Comparison of ENCODE assay signal across 14 cellular contexts in the genomic region with DNA sequence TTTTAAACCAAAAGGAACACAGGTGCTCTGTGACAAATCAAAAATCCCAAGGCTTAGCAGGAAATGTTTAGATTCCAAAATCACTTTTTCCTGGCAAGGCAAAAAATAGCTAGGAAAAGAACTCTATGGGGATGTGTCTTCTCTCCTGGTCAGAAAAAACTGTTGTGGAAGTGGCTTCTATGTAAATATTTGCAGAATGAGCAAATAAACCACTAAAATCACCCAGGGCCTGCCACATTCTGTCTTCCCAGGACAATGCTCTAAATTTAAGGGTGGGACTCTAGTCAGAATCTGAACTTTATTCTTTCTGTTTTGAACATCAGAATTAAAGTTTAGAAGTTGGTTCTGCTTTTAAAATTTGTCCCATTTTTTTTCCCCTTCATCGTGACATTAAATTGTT. TPM values are rescaled to one million over a fixed set of nuclear protein-coding genes. Genes with fewer than 3 reads are reported as not detected.
DNase-seq lines count a peak whose midpoint lies in the region; ATAC-seq, FAIRE-seq and TF ChIP-seq lines count a peak whose summit lies in the region.
"Had no signal": no experiment of that assay in that cellular context is flagged by ENCODE, and none has a peak within 500 bp of the region (broad histone marks: within the 10 kb centered on the region; RNA-seq: fewer than 3 reads in every experiment).

No MANE protein-coding gene starts in this region.

- no peak overlapping the region for H3K4me3 ChIP-seq in SJCRH30
- H3K4me3 ChIP-seq in fibroblast of villous mesenchyme (ENCODE audit: low read depth, low read length) = no peak overlapping the region

- no peak overlapping the region for H3K4me3 Mint-ChIP-seq in natural killer cell treated with Interleukin-12 subunit alpha and Interleukin-12 subunit beta and Interleukin-15 and Interleukin-18, amount 100 ng/mL, for 72 hours
- H3K4me3 Mint-ChIP-seq: activated CD8-positive, alpha-beta memory T cell treated with anti-CD3 and anti-CD28 coated beads, Interleukin-2, amount 10 ng/mL, durations not matched to agents 7 days and 5 days had no signal

- no peaks in the 10 kb centered on the region for H3K9me3 Mint-ChIP-seq in natural killer cell treated with Interleukin-12 subunit alpha and Interleukin-12 subunit beta and Interleukin-15 and Interleukin-18, amount 100 ng/mL, for 72 hours

- TF ChIP-seq CTCF in fibroblast of villous mesenchyme (IDR thresholded peaks at IDR 0.05; ENCODE audit: insufficient read depth, low read depth, low read length) = no peak

- no peak overlapping the region for H3K27ac Mint-ChIP-seq in natural killer cell treated with Interleukin-12 subunit alpha and Interleukin-12 subunit beta and Interleukin-15 and Interleukin-18, amount 100 ng/mL, for 72 hours
- H3K27ac Mint-ChIP-seq: activated CD8-positive, alpha-beta memory T cell treated with anti-CD3 and anti-CD28 coated beads, Interleukin-2, amount 10 ng/mL, durations not matched to agents 7 days and 5 days had no signal

- DNase-seq in SHP77 treated with DMSO at 0.1 percent for 48 hours (lab: John Stamatoyannopoulos, UW) (peak; percentile 11), SHP77 (lab: John Stamatoyannopoulos, UW) (no peak), SJCRH30 (peak in 1 of 2 experiments; percentile 14), fibroblast of villous mesenchyme (ENCODE audit: low read depth) (peak; percentile 12), urothelium cell line (ENCODE audit: low spot score) (peak; percentile 19), NCI-H1105 treated with DMSO at 0.1 percent for 48 hours (lab: John Stamatoyannopoulos, UW) (no peak)
- no peak for DNase-seq in natural killer cell treated with Interleukin-12 subunit alpha and Interleukin-12 subunit beta and Interleukin-15 and Interleukin-18, amount 100 ng/mL, for 72 hours (ENCODE audit: low spot score)
- DNase-seq: activated CD8-positive, alpha-beta memory T cell treated with anti-CD3 and anti-CD28 coated beads, Interleukin-2, amount 10 ng/mL, durations not matched to agents 7 days and 5 days; Kasumi-1; NCI-H2107; stimulated activated naive CD8-positive, alpha-beta T cell treated with anti-CD3 and anti-CD28 coated beads, Interleukin-15, Interleukin-2, amounts not matched to agents 100 U/mL and 50 U/mL, for 24 hours had no signal

- no peaks in the 10 kb centered on the region for H3K9me3 ChIP-seq in SJCRH30 (replicated peaks)
- H3K9me3 ChIP-seq: neutrophil had no signal

- H3K4me1 ChIP-seq in SJCRH30 = peaks cover 25% of the 10 kb centered on the region

- H3K27ac ChIP-seq in SJCRH30 = peak overlapping the region; percentile 66
- H3K27ac ChIP-seq: neutrophil had no signal

- no peak for FAIRE-seq in urothelium cell line (lab: Jason Lieb, UNC)
- FAIRE-seq: small intestine had no signal

- peaks cover 9 to 15% of the 10 kb centered on the region in 2 donors for H3K27me3 Mint-ChIP-seq in natural killer cell treated with Interleukin-12 subunit alpha and Interleukin-12 subunit beta and Interleukin-15 and Interleukin-18, amount 100 ng/mL, for 72 hours

- ATAC-seq in natural killer cell treated with Interleukin-12 subunit alpha and Interleukin-12 subunit beta and Interleukin-15 and Interleukin-18, amount 100 ng/mL, for 72 hours = no peak
- ATAC-seq in GM19455 (IDR thresholded peaks at IDR 0.05; ENCODE audit: unreplicated experiment) = no peak
- ATAC-seq: activated CD8-positive, alpha-beta memory T cell treated with anti-CD3 and anti-CD28 coated beads, Interleukin-2, amount 10 ng/mL, durations not matched to agents 7 days and 5 days; stimulated activated naive CD8-positive, alpha-beta T cell treated with anti-CD3 and anti-CD28 coated beads, Interleukin-15, Interleukin-2, amounts not matched to agents 100 U/mL and 50 U/mL, for 24 hours had no signal

- H3K4me1 Mint-ChIP-seq in natural killer cell treated with Interleukin-12 subunit alpha and Interleukin-12 subunit beta and Interleukin-15 and Interleukin-18, amount 100 ng/mL, for 72 hours (ENCODE audit: low read depth in 2 of 2) = no peaks in the 10 kb centered on the region
- H3K4me1 Mint-ChIP-seq: activated CD8-positive, alpha-beta memory T cell treated with anti-CD3 and anti-CD28 coated beads, Interleukin-2, amount 10 ng/mL, durations not matched to agents 7 days and 5 days had no signal

- no peaks in the 10 kb centered on the region for H3K36me3 ChIP-seq in SJCRH30
- H3K36me3 ChIP-seq: neutrophil had no signal

- no peaks in the 10 kb centered on the region for H3K36me3 Mint-ChIP-seq in natural killer cell treated with Interleukin-12 subunit alpha and Interleukin-12 subunit beta and Interleukin-15 and Interleukin-18, amount 100 ng/mL, for 72 hours
- H3K36me3 Mint-ChIP-seq: activated CD8-positive, alpha-beta memory T cell treated with anti-CD3 and anti-CD28 coated beads, Interleukin-2, amount 10 ng/mL, durations not matched to agents 7 days and 5 days had no signal

- H3K27me3 ChIP-seq in SJCRH30 = no peaks in the 10 kb centered on the region
- H3K27me3 ChIP-seq: neutrophil had no signal

RNA-seq across cellular contexts. Expression of a gene that starts 29.3 kb away (rescaled TPM):
- total RNA-seq in SJCRH30 (2014; rRNA removed; shearing (Covaris generic)) = not detected in 2 replicates
- not detected in 2 replicates for total RNA-seq in fibroblast of villous mesenchyme
- total RNA-seq in natural killer cell treated with Interleukin-12 subunit alpha and Interleukin-12 subunit beta and Interleukin-15 and Interleukin-18, amount 100 ng/mL, for 72 hours = under 1 TPM in 1 of 2 donors, not detected in 1; 0.24 TPM

RNA-seq across cellular contexts. Expression of a gene that starts 54.1 kb away (rescaled TPM):
- 23.7 and 27.4 TPM in 2 replicates for total RNA-seq in SJCRH30 (2014; rRNA removed; shearing (Covaris generic))
- total RNA-seq in fibroblast of villous mesenchyme = 47.0 and 55.3 TPM in 2 replicates
- 10 to 100 TPM; 62.8 to 74.9 TPM for total RNA-seq in natural killer cell treated with Interleukin-12 subunit alpha and Interleukin-12 subunit beta and Interleukin-15 and Interleukin-18, amount 100 ng/mL, for 72 hours

RNA-seq across cellular contexts. Expression of a gene that starts 57.7 kb away (rescaled TPM):
- 6.7 and 6.9 TPM in 2 replicates for total RNA-seq in SJCRH30 (2014; rRNA removed; shearing (Covaris generic))
- 10.3 and 12.5 TPM in 2 replicates for total RNA-seq in fibroblast of villous mesenchyme
- 10 to 100 TPM in 1 of 2 donors, 1 to 10 TPM in 1; 4.3 to 10.0 TPM for total RNA-seq in natural killer cell treated with Interleukin-12 subunit alpha and Interleukin-12 subunit beta and Interleukin-15 and Interleukin-18, amount 100 ng/mL, for 72 hours

Comparison
In these comparisons a context has a peak if more than half of its experiments do, and no peak if none do; other contexts are left out.
1. DNase-seq: peak in SHP77 treated with DMSO at 0.1 percent for 48 hours (single experiment), fibroblast of villous mesenchyme (single experiment) and urothelium cell line (single experiment); none in SHP77 (0 of 2), natural killer cell treated with Interleukin-12 subunit alpha and Interleukin-12 subunit beta and Interleukin-15 and Interleukin-18, amount 100 ng/mL, for 72 hours (single experiment) and NCI-H1105 treated with DMSO at 0.1 percent for 48 hours (single experiment).